8 cellular contexts compared by ENCODE assay signal in the genomic region with DNA sequence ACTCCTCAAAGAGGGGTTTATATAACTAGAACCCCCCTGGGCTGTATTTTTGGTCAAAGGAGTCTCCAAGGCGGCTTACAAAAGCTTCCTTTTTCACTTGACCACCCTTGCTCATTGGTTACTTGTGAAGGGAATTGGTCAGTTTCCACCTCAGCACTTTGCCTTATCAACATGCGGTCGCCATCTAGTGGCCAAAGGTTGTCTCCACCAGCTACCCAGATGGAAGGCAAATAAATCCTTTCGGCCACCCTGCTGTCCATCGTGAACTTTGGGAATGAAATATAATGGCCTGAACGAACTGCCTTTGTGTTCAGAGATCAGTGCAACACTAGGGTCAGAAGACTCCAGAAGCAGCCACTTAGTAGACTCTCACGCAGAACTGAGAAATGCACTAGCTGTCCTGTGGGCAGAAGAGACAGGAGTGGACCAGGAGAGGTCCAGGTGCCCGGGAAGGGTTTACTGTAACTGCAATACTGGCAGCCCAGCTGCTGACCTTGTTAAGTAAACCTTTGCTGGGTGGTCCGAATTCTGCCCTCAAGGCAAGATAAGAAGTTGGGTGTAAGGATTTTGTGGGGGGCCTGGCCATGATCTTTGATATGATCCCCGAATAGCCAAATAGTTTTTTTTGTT.
DNase-seq lines count a peak whose midpoint lies in the region; ATAC-seq and TF ChIP-seq lines count a peak whose summit lies in the region.

No MANE protein-coding gene starts in this region.

- H3K4me3 ChIP-seq in AG04449 (ENCODE audit: low read depth, low read length), result no peak overlapping the region
- H3K4me3 ChIP-seq in Peyer's patch, result no peak overlapping the region
- no peak overlapping the region for H3K4me3 ChIP-seq in heart left ventricle

- TF ChIP-seq POLR2A in Peyer's patch (IDR thresholded peaks at IDR 0.05) (no peak), heart left ventricle (IDR thresholded peaks at IDR 0.05) (no peak)

- ATAC-seq in HG03135 (IDR thresholded peaks at IDR 0.05; ENCODE audit: unreplicated experiment) (peak; percentile 72), heart left ventricle (peak in 2 of 4 donors; percentile 44 to 59), HG02973 (IDR thresholded peaks at IDR 0.05; ENCODE audit: unreplicated experiment) (no peak)
- ATAC-seq in activated naive CD8-positive, alpha-beta T cell treated with anti-CD3 and anti-CD28 coated beads, Interleukin-2, amount 10 ng/mL, durations not matched to agents 7 days and 5 days (ENCODE audit: low read depth), result peak; percentile 39

- no peaks in the 10 kb centered on the region for H3K9me3 Mint-ChIP-seq in activated naive CD8-positive, alpha-beta T cell treated with anti-CD3 and anti-CD28 coated beads, Interleukin-2, amount 10 ng/mL, durations not matched to agents 7 days and 5 days

- H3K27ac ChIP-seq in Peyer's patch (no peak overlapping the region), heart left ventricle (peak overlapping the region in 5 of 12 donors; percentile 3 to 88 (median 48))

- no peaks in the 10 kb centered on the region for H3K27me3 ChIP-seq in Peyer's patch
- H3K27me3 ChIP-seq in heart left ventricle, result no peaks in the 10 kb centered on the region

- no peak overlapping the region for H3K27ac Mint-ChIP-seq in activated naive CD8-positive, alpha-beta T cell treated with anti-CD3 and anti-CD28 coated beads, Interleukin-2, amount 10 ng/mL, durations not matched to agents 7 days and 5 days

- DNase-seq in AG04449 (ENCODE audit: low read depth, low spot score) (peak; percentile 29), Peyer's patch (peak; percentile 67 to 91 (median 70)), heart left ventricle (peak; percentile 72 to 80 (median 76)), posterior vena cava (ENCODE audit: low spot score) (peak; percentile 89)
- no peak for DNase-seq in activated naive CD8-positive, alpha-beta T cell treated with anti-CD3 and anti-CD28 coated beads, Interleukin-2, amount 10 ng/mL, durations not matched to agents 7 days and 5 days

- 32 to 38% (median 34%) methylated on average over 9 to 10 of the region's 10 CpGs for WGBS in heart left ventricle, 4 donors

- H3K4me1 Mint-ChIP-seq in activated naive CD8-positive, alpha-beta T cell treated with anti-CD3 and anti-CD28 coated beads, Interleukin-2, amount 10 ng/mL, durations not matched to agents 7 days and 5 days, result no peaks in the 10 kb centered on the region

- intact Hi-C loops in heart left ventricle (cut with DNase I), result loop anchor here in 9 of 10 donors (2.0 to 5.0 kb wide), 9 partner anchors 18 to 216 kb away; partner anchors contain the start of gene SLC26A2 (in 2 of the 9)
- intact Hi-C loops in posterior vena cava (cut with DNase I), result no loop called here

- POLR2A ChIA-PET in AG04449 (lab: Yijun Ruan, JAX), result interaction anchor here (1.3 kb wide), 1 partner anchor 107 kb away, joined by 5 read pairs; the partner anchor contains the start of gene SLC26A2
- POLR2A ChIA-PET in activated naive CD8-positive, alpha-beta T cell treated with anti-CD3 and anti-CD28 coated beads, Interleukin-2, amount 10 ng/mL, durations not matched to agents 7 days and 5 days (lab: Charles Lee), result no interaction called here

- H3K4me1 ChIP-seq in Peyer's patch, result peaks cover 0 to 21% (median 0%) of the 10 kb centered on the region in 4 donors
- peaks cover 0 to 24% (median 17%) of the 10 kb centered on the region in 12 donors for H3K4me1 ChIP-seq in heart left ventricle

- H3K27me3 Mint-ChIP-seq in activated naive CD8-positive, alpha-beta T cell treated with anti-CD3 and anti-CD28 coated beads, Interleukin-2, amount 10 ng/mL, durations not matched to agents 7 days and 5 days, result no peaks in the 10 kb centered on the region

- H3K36me3 ChIP-seq in Peyer's patch (peaks cover 0 to 10% (median 0%) of the 10 kb centered on the region in 3 donors), heart left ventricle (peaks cover 0 to 44% (median 31%) of the 10 kb centered on the region in 9 donors)

- H3K9me3 ChIP-seq in Peyer's patch, result no peaks in the 10 kb centered on the region
- no peaks in the 10 kb centered on the region for H3K9me3 ChIP-seq in heart left ventricle

- peaks cover 2% of the 10 kb centered on the region for H3K36me3 Mint-ChIP-seq in activated naive CD8-positive, alpha-beta T cell treated with anti-CD3 and anti-CD28 coated beads, Interleukin-2, amount 10 ng/mL, durations not matched to agents 7 days and 5 days

- CTCF ChIA-PET in AG04449 (lab: Yijun Ruan, JAX), result interaction anchor here (0.6 to 16.8 kb wide), 47 partner anchors 15 to 396 kb away, joined by 3 to 568 read pairs (median 4); partner anchors contain the start of gene SLC26A2

- TF ChIP-seq CTCF in AG04449 (IDR thresholded peaks at IDR 0.05; ENCODE audit: insufficient read depth, low read length, missing control alignments) (peak; percentile 86), GM12874 (IDR thresholded peaks at IDR 0.05; ENCODE audit: insufficient read depth, low read depth, low read length) (peak; percentile 81), Peyer's patch (IDR thresholded peaks at IDR 0.05) (peak; percentile 61 to 81 (median 80)), heart left ventricle (IDR thresholded peaks at IDR 0.05) (peak; percentile 72 to 93 (median 83))

- H3K4me3 Mint-ChIP-seq in activated naive CD8-positive, alpha-beta T cell treated with anti-CD3 and anti-CD28 coated beads, Interleukin-2, amount 10 ng/mL, durations not matched to agents 7 days and 5 days, result no peak overlapping the region

Comparison
In these comparisons a context has a peak if more than half of its experiments do, and no peak if none do; other contexts are left out.
1. intact Hi-C loops: an anchor here in heart left ventricle (2.0 to 5.0 kb wide); none called in posterior vena cava.